In genomic region chr2:240437861-240438809, GRCh38 we compare ENCODE assay signal across 8 cellular contexts. TPM values are rescaled to one million over a fixed set of nuclear protein-coding genes. Genes with fewer than 3 reads are reported as not detected.
DNase-seq lines count a peak whose midpoint lies in the region; ATAC-seq and TF ChIP-seq lines count a peak whose summit lies in the region.

No MANE protein-coding gene starts in this region.

- H3K27ac ChIP-seq in cingulate gyrus (ENCODE audit: low read depth, low read length) (peak overlapping the region; percentile 63), left lung (no peak overlapping the region)

- ATAC-seq in activated CD4-positive, alpha-beta T cell treated with anti-CD3 and anti-CD28 coated beads for 36 hours = peak; percentile 49
- peak; percentile 69 for ATAC-seq in left lung
- ATAC-seq in GM21825 (IDR thresholded peaks at IDR 0.05; ENCODE audit: unreplicated experiment) = no peak

- no peak overlapping the region for H3K4me3 Mint-ChIP-seq in activated CD4-positive, alpha-beta T cell treated with anti-CD3 and anti-CD28 coated beads for 36 hours

- no peak overlapping the region for H3K27ac Mint-ChIP-seq in activated CD4-positive, alpha-beta T cell treated with anti-CD3 and anti-CD28 coated beads for 36 hours

- peaks cover 21 to 25% of the 10 kb centered on the region in 2 donors for H3K4me1 ChIP-seq in left lung

- H3K27me3 ChIP-seq in left lung = peaks cover 3 to 61% of the 10 kb centered on the region in 2 donors

- H3K36me3 Mint-ChIP-seq in activated CD4-positive, alpha-beta T cell treated with anti-CD3 and anti-CD28 coated beads for 36 hours (ENCODE audit: low read depth) = no peaks in the 10 kb centered on the region

- CTCF ChIA-PET in activated CD4-positive, alpha-beta T cell treated with anti-CD3 and anti-CD28 coated beads for 36 hours (lab: Charles Lee) = interaction anchor here (0.8 to 1.2 kb wide), 2 partner anchors 204 to 205 kb away, joined by 3 to 4 read pairs; no protein-coding TSS in a partner anchor

- intact Hi-C loops in activated CD4-positive, alpha-beta T cell treated with anti-CD3 and anti-CD28 coated beads for 36 hours (cut with DNase I, micrococcal nuclease) = loop anchor here (1.0 to 10.0 kb wide), 5 partner anchors 205 to 411 kb away; partner anchors contain the start of genes COPS9 (in 1 of the 2) and NDUFA10 (in 1 of the 2)
- intact Hi-C loops in left lung (cut with DNase I) = loop anchor here in 1 of 2 donors (5.0 kb wide), 1 partner anchor 206 kb away; no protein-coding TSS in a partner anchor

- peaks cover 12% of the 10 kb centered on the region for H3K4me1 Mint-ChIP-seq in activated CD4-positive, alpha-beta T cell treated with anti-CD3 and anti-CD28 coated beads for 36 hours

- peaks cover 13% of the 10 kb centered on the region for H3K27me3 Mint-ChIP-seq in activated CD4-positive, alpha-beta T cell treated with anti-CD3 and anti-CD28 coated beads for 36 hours

- DNase-seq in NCI-H2081 (lab: John Stamatoyannopoulos, UW) = peak; percentile 20 to 64
- no peak for DNase-seq in NCI-H2081 treated with DMSO at 0.1 percent for 48 hours (lab: John Stamatoyannopoulos, UW)
- peak; percentile 12 for DNase-seq in NCI-H1105 (lab: John Stamatoyannopoulos, UW)
- peak; percentile 82 for DNase-seq in activated CD4-positive, alpha-beta T cell treated with anti-CD3 and anti-CD28 coated beads for 36 hours
- peak in 1 of 2 donors; percentile 89 for DNase-seq in left lung
- DNase-seq in stimulated activated CD4-positive, alpha-beta T cell treated with anti-CD3 and anti-CD28 coated beads, TNF-alpha, amount 100 ng/mL, for 1 hour (ENCODE audit: low read depth in 3 of 3, low spot score in 1 of 3) = peak; percentile 34 to 56 (median 38)

- POLR2A ChIA-PET in activated CD4-positive, alpha-beta T cell treated with anti-CD3 and anti-CD28 coated beads for 36 hours (lab: Charles Lee) = interaction anchor here (0.5 to 0.6 kb wide), 2 partner anchors 84 to 232 kb away, joined by 3 read pairs; no protein-coding TSS in a partner anchor

- H3K9me3 ChIP-seq in left lung = no peaks in the 10 kb centered on the region

- peak; percentile 83 to 95 for TF ChIP-seq CTCF in left lung (IDR thresholded peaks at IDR 0.05)

- no peak overlapping the region for H3K4me3 ChIP-seq in left lung

- H3K9me3 Mint-ChIP-seq in activated CD4-positive, alpha-beta T cell treated with anti-CD3 and anti-CD28 coated beads for 36 hours (ENCODE audit: low read depth) = no peaks in the 10 kb centered on the region

- no peaks in the 10 kb centered on the region for H3K36me3 ChIP-seq in left lung

RNA-seq across cellular contexts. Expression of gene GPC1, which starts 2.7 kb away (rescaled TPM):
- total RNA-seq in activated CD4-positive, alpha-beta T cell treated with anti-CD3 and anti-CD28 coated beads for 36 hours = 1 to 10 TPM; 1.7 to 2.0 TPM
- 10 to 100 TPM; 60.4 to 63.4 TPM for total RNA-seq in left lung

Comparison
In these comparisons a context has a peak if more than half of its experiments do, and no peak if none do; other contexts are left out.
1. RNA of gene GPC1, which starts 2.7 kb away (total RNA-seq): 60.4 to 63.4 TPM in left lung; 1.7 to 2.0 TPM in activated CD4-positive, alpha-beta T cell treated with anti-CD3 and anti-CD28 coated beads for 36 hours; every median in the first group is over 10 times any median in the second.